Comparison of ENCODE assay signal across 8 cellular contexts in the genomic region with DNA sequence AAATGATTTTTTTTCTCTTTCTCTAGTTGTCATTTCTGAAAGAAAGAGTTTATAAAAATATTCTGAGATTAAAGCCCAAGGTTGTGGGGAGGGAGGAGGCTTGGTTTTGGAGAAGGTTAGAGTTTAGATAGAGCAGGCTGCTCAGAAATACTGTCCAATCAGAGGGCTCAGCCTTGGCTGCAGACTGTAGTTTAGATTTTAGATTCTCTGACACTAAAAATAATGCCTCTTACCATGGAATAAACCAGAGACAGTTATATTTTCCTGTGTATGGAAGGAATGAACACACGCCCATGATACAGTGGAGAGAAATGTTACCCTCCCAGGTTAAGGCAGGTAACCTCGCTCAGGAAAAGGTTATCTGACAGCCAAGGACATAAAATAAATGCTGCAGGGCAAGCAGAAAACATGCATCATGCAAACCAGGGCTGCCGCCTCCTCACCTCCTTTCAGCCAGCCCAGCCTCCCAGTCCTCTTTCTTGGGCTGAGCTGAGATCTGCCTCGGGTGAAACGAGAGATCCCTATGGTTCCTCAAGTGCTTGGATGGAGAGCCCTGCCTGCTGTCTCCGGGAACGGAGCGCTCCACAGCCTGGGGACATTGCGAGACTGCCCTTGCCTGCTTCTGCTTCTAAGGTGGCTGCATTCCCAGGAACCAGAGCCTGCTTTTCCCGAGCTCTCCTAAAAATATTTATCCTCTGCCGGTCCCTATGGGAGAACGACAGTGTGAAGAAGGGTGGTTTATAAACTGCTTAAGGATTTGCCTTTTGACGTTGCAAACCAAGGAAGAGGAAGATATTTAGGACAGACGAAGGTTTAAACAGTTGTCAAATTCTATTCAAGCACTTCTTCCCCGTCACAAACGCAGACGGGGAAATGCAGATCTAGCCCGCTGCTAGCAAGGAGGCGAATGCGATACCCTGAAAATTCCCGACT. TPM values are rescaled to one million over a fixed set of nuclear protein-coding genes. Genes with fewer than 3 reads are reported as not detected.
DNase-seq lines count a peak whose midpoint lies in the region; ATAC-seq and TF ChIP-seq lines count a peak whose summit lies in the region.

No MANE protein-coding gene starts in this region.

- H3K27me3 ChIP-seq in BLaER1 = no peaks in the 10 kb centered on the region

- no peak for TF ChIP-seq CTCF in NB4 (IDR thresholded peaks at IDR 0.05; ENCODE audit: low read depth, low read length)
- TF ChIP-seq CTCF in fibroblast of pulmonary artery (IDR thresholded peaks at IDR 0.05; ENCODE audit: low read length, missing control alignments) = no peak

- peak overlapping the region; percentile 57; the same call in 1 of the 2 replicates for H3K27ac ChIP-seq in BLaER1

- TF ChIP-seq POLR2A in NB4 (IDR thresholded peaks at IDR 0.05; ENCODE audit: extremely low read depth, insufficient read length) = no peak

- ATAC-seq in GM19324 (IDR thresholded peaks at IDR 0.05; ENCODE audit: low FRiP score, unreplicated experiment) = peak; percentile 4
- no peak for ATAC-seq in activated T-cell treated with anti-CD3 and anti-CD28 coated beads, Interleukin-2, amount 50 U/mL, for 72 hours (replicated peaks in 1 of 2)
- no peak for ATAC-seq in natural killer cell treated with Interleukin-12 subunit alpha and Interleukin-12 subunit beta and Interleukin-15 and Interleukin-18, amount 100 ng/mL, for 72 hours

- H3K9me3 ChIP-seq in BLaER1 = no peaks in the 10 kb centered on the region

- H3K4me1 ChIP-seq in BLaER1 = peaks cover 21% of the 10 kb centered on the region

- peak overlapping the region; percentile 91 to 93 for H3K4me3 Mint-ChIP-seq in activated T-cell treated with anti-CD3 and anti-CD28 coated beads, Interleukin-2, amount 50 U/mL, for 72 hours
- peak overlapping the region; percentile 97 for H3K4me3 Mint-ChIP-seq in natural killer cell treated with Interleukin-12 subunit alpha and Interleukin-12 subunit beta and Interleukin-15 and Interleukin-18, amount 100 ng/mL, for 72 hours

- H3K9me3 Mint-ChIP-seq in activated T-cell treated with anti-CD3 and anti-CD28 coated beads, Interleukin-2, amount 50 U/mL, for 72 hours = no peaks in the 10 kb centered on the region
- no peaks in the 10 kb centered on the region for H3K9me3 Mint-ChIP-seq in natural killer cell treated with Interleukin-12 subunit alpha and Interleukin-12 subunit beta and Interleukin-15 and Interleukin-18, amount 100 ng/mL, for 72 hours

- peak overlapping the region; percentile 75 for H3K9ac ChIP-seq in BLaER1

- H4K20me1 ChIP-seq in BLaER1 = no peaks in the 10 kb centered on the region

- H3K27me3 Mint-ChIP-seq in activated T-cell treated with anti-CD3 and anti-CD28 coated beads, Interleukin-2, amount 50 U/mL, for 72 hours (ENCODE audit: low read depth) = no peaks in the 10 kb centered on the region
- no peaks in the 10 kb centered on the region for H3K27me3 Mint-ChIP-seq in natural killer cell treated with Interleukin-12 subunit alpha and Interleukin-12 subunit beta and Interleukin-15 and Interleukin-18, amount 100 ng/mL, for 72 hours

- H3K4me1 Mint-ChIP-seq in activated T-cell treated with anti-CD3 and anti-CD28 coated beads, Interleukin-2, amount 50 U/mL, for 72 hours (ENCODE audit: low read depth) = peaks cover 20% of the 10 kb centered on the region
- H3K4me1 Mint-ChIP-seq in natural killer cell treated with Interleukin-12 subunit alpha and Interleukin-12 subunit beta and Interleukin-15 and Interleukin-18, amount 100 ng/mL, for 72 hours (ENCODE audit: low read depth in 2 of 2) = peaks cover 20 to 29% of the 10 kb centered on the region in 2 donors

- H3K36me3 ChIP-seq in BLaER1 = no peaks in the 10 kb centered on the region

- peak overlapping the region; percentile 84 for H3K4me3 ChIP-seq in BLaER1
- H3K4me3 ChIP-seq in NB4 (ENCODE audit: low read depth, low read length) = peak overlapping the region; percentile 98
- H3K4me3 ChIP-seq in fibroblast of pulmonary artery (replicated peaks; ENCODE audit: low read depth, low read length) = peak overlapping the region; percentile 80

- H3K27ac Mint-ChIP-seq in activated T-cell treated with anti-CD3 and anti-CD28 coated beads, Interleukin-2, amount 50 U/mL, for 72 hours = peak overlapping the region; percentile 63
- peak overlapping the region; percentile 54 to 91 for H3K27ac Mint-ChIP-seq in natural killer cell treated with Interleukin-12 subunit alpha and Interleukin-12 subunit beta and Interleukin-15 and Interleukin-18, amount 100 ng/mL, for 72 hours

- peaks cover 0 to 2% of the 10 kb centered on the region in 2 donors for H3K36me3 Mint-ChIP-seq in activated T-cell treated with anti-CD3 and anti-CD28 coated beads, Interleukin-2, amount 50 U/mL, for 72 hours (ENCODE audit: insufficient read depth in 2 of 2)
- H3K36me3 Mint-ChIP-seq in natural killer cell treated with Interleukin-12 subunit alpha and Interleukin-12 subunit beta and Interleukin-15 and Interleukin-18, amount 100 ng/mL, for 72 hours = no peaks in the 10 kb centered on the region

- peak overlapping the region; percentile 90 for H3K4me2 ChIP-seq in BLaER1

- DNase-seq in NB4 (ENCODE audit: low read depth) (peak; percentile 38), fibroblast of pulmonary artery (ENCODE audit: low read depth) (peak; percentile 40), NCI-H226 (no peak), T1000 (lab: John Stamatoyannopoulos, UW) (no peak)
- DNase-seq in activated T-cell treated with anti-CD3 and anti-CD28 coated beads, Interleukin-2, amount 50 U/mL, for 72 hours = peak; percentile 9 to 21
- DNase-seq in natural killer cell treated with Interleukin-12 subunit alpha and Interleukin-12 subunit beta and Interleukin-15 and Interleukin-18, amount 100 ng/mL, for 72 hours (ENCODE audit: low spot score) = no peak

RNA-seq across cellular contexts. Expression of a gene that starts 0.8 kb away (rescaled TPM):
- 1 to 10 TPM; 6.1 to 8.7 TPM for total RNA-seq in activated T-cell treated with anti-CD3 and anti-CD28 coated beads, Interleukin-2, amount 50 U/mL, for 72 hours
- total RNA-seq in natural killer cell treated with Interleukin-12 subunit alpha and Interleukin-12 subunit beta and Interleukin-15 and Interleukin-18, amount 100 ng/mL, for 72 hours = 10 to 100 TPM; 18.5 to 18.6 TPM

RNA-seq across cellular contexts. Expression of a gene that starts 40.5 kb away (rescaled TPM):
- 10 to 100 TPM; 46.3 to 58.6 TPM for total RNA-seq in activated T-cell treated with anti-CD3 and anti-CD28 coated beads, Interleukin-2, amount 50 U/mL, for 72 hours
- total RNA-seq in natural killer cell treated with Interleukin-12 subunit alpha and Interleukin-12 subunit beta and Interleukin-15 and Interleukin-18, amount 100 ng/mL, for 72 hours = 10 to 100 TPM; 27.8 to 59.7 TPM

Comparison
In these comparisons a context has a peak if more than half of its experiments do, and no peak if none do; other contexts are left out.
1. DNase-seq: peak in NB4 (single experiment), activated T-cell treated with anti-CD3 and anti-CD28 coated beads, Interleukin-2, amount 50 U/mL, for 72 hours (2 of 2) and fibroblast of pulmonary artery (single experiment); none in natural killer cell treated with Interleukin-12 subunit alpha and Interleukin-12 subunit beta and Interleukin-15 and Interleukin-18, amount 100 ng/mL, for 72 hours (single experiment), NCI-H226 (single experiment) and T1000 (single experiment).
2. Peak in every context shown above with its lines, with median percentiles within 50 percentile points of each other: H3K4me3 ChIP-seq.